In the genomic region with DNA sequence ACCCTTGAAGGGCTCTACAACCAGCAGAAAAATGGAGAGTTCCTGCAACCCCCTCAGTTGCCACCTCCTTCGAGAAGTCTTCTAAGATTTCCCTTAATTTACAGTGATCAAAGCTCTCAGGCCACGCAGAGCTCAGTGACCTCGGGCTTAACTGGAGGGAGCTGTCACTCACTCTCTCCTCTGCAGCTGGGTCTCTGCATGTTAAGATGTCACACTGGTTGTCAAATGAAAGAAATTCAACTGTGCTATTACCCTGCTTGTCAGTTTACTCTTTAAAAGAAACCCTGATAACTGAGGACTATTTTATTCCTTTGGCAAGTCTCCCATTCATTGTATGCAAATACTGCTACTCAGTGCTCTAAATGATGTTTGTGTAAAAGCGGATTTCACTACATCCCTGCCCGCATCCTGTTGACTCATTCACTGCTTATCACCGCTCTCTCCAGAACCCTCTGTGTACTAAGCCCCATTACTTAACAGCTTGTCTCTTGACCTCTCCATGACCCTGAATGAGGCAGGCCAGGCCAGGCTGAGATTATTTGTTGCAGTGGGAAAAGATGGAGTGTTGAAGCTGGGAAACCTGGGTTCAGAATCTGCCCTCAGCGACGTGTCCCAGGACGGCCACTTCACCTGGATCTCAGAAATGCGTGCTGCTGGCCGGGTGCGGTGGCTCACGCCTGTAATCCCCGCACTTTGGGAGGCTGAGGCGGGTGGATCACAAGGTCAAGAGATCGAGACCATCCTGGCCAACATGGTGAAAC, we compare ENCODE assay signal across 9 cellular contexts. TPM values are rescaled to one million over a fixed set of nuclear protein-coding genes. Genes with fewer than 3 reads are reported as not detected.
DNase-seq lines count a peak whose midpoint lies in the region; ATAC-seq, FAIRE-seq and TF ChIP-seq lines count a peak whose summit lies in the region.
"Had no signal": no experiment of that assay in that cellular context is flagged by ENCODE, and none has a peak within 500 bp of the region (broad histone marks: within the 10 kb centered on the region; RNA-seq: fewer than 3 reads in every experiment).

No MANE protein-coding gene starts in this region.

- no peaks in the 10 kb centered on the region for H4K20me1 ChIP-seq in HCT116 (ENCODE audit: insufficient read depth)

- DNase-seq in AG08396 (ENCODE audit: low spot score) (peak; percentile 84), HCT116 (ENCODE audit: low read depth, low spot score) (peak; percentile 76), RWPE1 (ENCODE audit: low spot score) (peak; percentile 90), Right ventricle myocardium superior (no peak), small intestine (peak; percentile 92), NCI-H1694 treated with DMSO at 0.1 percent for 48 hours (lab: John Stamatoyannopoulos, UW) (no peak)
- DNase-seq in activated T-helper 2 cell treated with anti-CD3 and anti-CD28 coated beads, Interferon-gamma antibody, Interleukin-2, Interleukin-4, amounts not matched to agents 10 μg/mL and 5 μg/mL and 100 μg/mL, durations not matched to agents 14 hours and 24 hours and 36 hours (ENCODE audit: low spot score), result peak; percentile 47

- H3K27me3 ChIP-seq in HCT116 (ENCODE audit: insufficient read depth, low read length) (no peaks in the 10 kb centered on the region), small intestine (ENCODE audit: control insufficient read depth in 2 of 2, insufficient read depth in 2 of 2, low read length in 2 of 2) (no peaks in the 10 kb centered on the region)

- BruUV-seq in HCT116 (replicated peaks; lab: Mats Ljungman, UMichigan), result no TSS peak

- peak overlapping the region; percentile 54 for H3K27ac Mint-ChIP-seq in activated T-helper 2 cell treated with anti-CD3 and anti-CD28 coated beads, Interferon-gamma antibody, Interleukin-2, Interleukin-4, amounts not matched to agents 10 μg/mL and 5 μg/mL and 100 μg/mL, durations not matched to agents 14 hours and 24 hours and 36 hours
- H3K27ac Mint-ChIP-seq: memory B cell had no signal

- POLR2A ChIA-PET in HCT116 (lab: Charles Lee) (interaction anchor here (1.0 to 2.0 kb wide), 2 partner anchors 11 to 14 kb away, joined by 4 to 12 read pairs; a partner anchor contains a TSS), RWPE1 (lab: Yijun Ruan, JAX; ENCODE audit: low non-redundant PET) (no interaction called here)

- H3K9me2 ChIP-seq in HCT116 (ENCODE audit: insufficient read depth), result no peaks in the 10 kb centered on the region

- peaks cover 52 to 81% of the 10 kb centered on the region in 2 experiments for H3K4me1 ChIP-seq in HCT116 (ENCODE audit: control insufficient read depth in 1 of 2, insufficient read depth in 2 of 2, low read length in 2 of 2)
- H3K4me1 ChIP-seq in small intestine (ENCODE audit: control insufficient read depth in 2 of 2, insufficient read depth in 1 of 2, low read depth in 1 of 2, low read length in 1 of 2), result peaks cover 17 to 32% of the 10 kb centered on the region in 2 donors

- CTCF ChIA-PET in HCT116 (lab: Charles Lee), result interaction anchor here (0.7 kb wide), 1 partner anchor 13 kb away, joined by 3 read pairs; no protein-coding TSS in a partner anchor
- CTCF ChIA-PET in RWPE1 (lab: Yijun Ruan, JAX), result no interaction called here

- RAD21 ChIA-PET in HCT116 (lab: Charles Lee; ENCODE audit: low non-redundant PET in 1 of 2, low total read pairs in 2 of 2, uncharacterized antibody in 2 of 2, unreplicated experiment in 2 of 2), result interaction anchor here in 1 of 2 experiments (0.7 to 1.0 kb wide), 2 partner anchors 12 to 114 kb away, joined by 3 to 6 read pairs; no protein-coding TSS in a partner anchor

- peaks cover 58% of the 10 kb centered on the region for H3K36me3 Mint-ChIP-seq in activated T-helper 2 cell treated with anti-CD3 and anti-CD28 coated beads, Interferon-gamma antibody, Interleukin-2, Interleukin-4, amounts not matched to agents 10 μg/mL and 5 μg/mL and 100 μg/mL, durations not matched to agents 14 hours and 24 hours and 36 hours (ENCODE audit: low read depth)
- H3K36me3 Mint-ChIP-seq: memory B cell had no signal

- no peak overlapping the region for H2AFZ ChIP-seq in HCT116 (ENCODE audit: low read depth, low read length, poor library complexity, severe bottlenecking)

- peaks cover 4% of the 10 kb centered on the region for H3K9me3 Mint-ChIP-seq in activated T-helper 2 cell treated with anti-CD3 and anti-CD28 coated beads, Interferon-gamma antibody, Interleukin-2, Interleukin-4, amounts not matched to agents 10 μg/mL and 5 μg/mL and 100 μg/mL, durations not matched to agents 14 hours and 24 hours and 36 hours

- H3K4me3 ChIP-seq in HCT116 (replicated peaks in 1 of 2; ENCODE audit: low read depth in 1 of 2, low read length in 2 of 2) (0 out of 4 replicates have a peak overlapping the region, but pooled peaks of 1 of the 2 experiments have one; percentile 10), small intestine (ENCODE audit: low read depth in 1 of 2, low read length in 2 of 2) (no peak overlapping the region)

- peak overlapping the region; percentile 18 for H3K4me3 Mint-ChIP-seq in activated T-helper 2 cell treated with anti-CD3 and anti-CD28 coated beads, Interferon-gamma antibody, Interleukin-2, Interleukin-4, amounts not matched to agents 10 μg/mL and 5 μg/mL and 100 μg/mL, durations not matched to agents 14 hours and 24 hours and 36 hours (ENCODE audit: low read depth)
- H3K4me3 Mint-ChIP-seq: memory B cell had no signal

- no peaks in the 10 kb centered on the region for H3K27me3 Mint-ChIP-seq in activated T-helper 2 cell treated with anti-CD3 and anti-CD28 coated beads, Interferon-gamma antibody, Interleukin-2, Interleukin-4, amounts not matched to agents 10 μg/mL and 5 μg/mL and 100 μg/mL, durations not matched to agents 14 hours and 24 hours and 36 hours (ENCODE audit: low read depth)

- peak overlapping the region; percentile 42 for H3K27ac ChIP-seq in HCT116 (ENCODE audit: low read depth, low read length)
- no peak overlapping the region for H3K27ac ChIP-seq in RWPE1
- H3K27ac ChIP-seq in small intestine (ENCODE audit: low read depth in 1 of 2, low read length in 1 of 2), result peak overlapping the region; percentile 39 to 87

- H3K4me2 ChIP-seq in HCT116 (ENCODE audit: low read length), result peak overlapping the region; percentile 67

- TF ChIP-seq CTCF in HCT116 (IDR thresholded peaks at IDR 0.05 in 2 of 3, conservative IDR thresholded peaks at IDR 0.05 in 1 of 3; ENCODE audit: borderline replicate concordance in 1 of 3, insufficient read depth in 1 of 3, low read depth in 2 of 3, low read length in 2 of 3), result no peak
- TF ChIP-seq CTCF in RWPE1 (conservative IDR thresholded peaks at IDR 0.05; ENCODE audit: low read depth), result no peak

- FAIRE-seq in small intestine (lab: Jason Lieb, UNC), result no peak

- peak overlapping the region; percentile 13; the same call in 1 of the 2 replicates for H3K9ac ChIP-seq in HCT116 (ENCODE audit: low read length)

- intact Hi-C loops in HCT116 (cut with micrococcal nuclease) (no loop called here), Right ventricle myocardium superior (cut with DNase I) (loop anchor here (5.0 kb wide), 1 partner anchor 142 kb away; no protein-coding TSS in a partner anchor)
- intact Hi-C loops in activated T-helper 2 cell treated with anti-CD3 and anti-CD28 coated beads, Interferon-gamma antibody, Interleukin-2, Interleukin-4, amounts not matched to agents 10 μg/mL and 5 μg/mL and 100 μg/mL, durations not matched to agents 14 hours and 24 hours and 36 hours (cut with micrococcal nuclease), result loop anchor here (1.0 to 5.0 kb wide), 2 partner anchors 16 to 92 kb away; no protein-coding TSS in a partner anchor

- H3K36me3 ChIP-seq in HCT116 (ENCODE audit: control insufficient read depth in 1 of 2, insufficient read depth in 2 of 2, low read length in 2 of 2), result no peaks in the 10 kb centered on the region; a peak in 1 of 4 replicates
- H3K36me3 ChIP-seq in small intestine (ENCODE audit: control insufficient read depth in 2 of 2, insufficient read depth in 2 of 2, low read length in 2 of 2), result peaks cover 0 to under 1% of the 10 kb centered on the region in 2 donors

- peaks cover 35% of the 10 kb centered on the region for H3K4me1 Mint-ChIP-seq in activated T-helper 2 cell treated with anti-CD3 and anti-CD28 coated beads, Interferon-gamma antibody, Interleukin-2, Interleukin-4, amounts not matched to agents 10 μg/mL and 5 μg/mL and 100 μg/mL, durations not matched to agents 14 hours and 24 hours and 36 hours (ENCODE audit: low read depth)
- H3K4me1 Mint-ChIP-seq: memory B cell had no signal

- TF ChIP-seq POLR2A in HCT116 (IDR thresholded peaks at IDR 0.05; ENCODE audit: borderline replicate concordance, extremely low read depth, insufficient read depth, insufficient read length), result no peak

- H3K9me3 ChIP-seq in HCT116 (ENCODE audit: control insufficient read depth in 1 of 2, insufficient read depth in 1 of 2, low read depth in 1 of 2, low read length in 2 of 2) (no peaks in the 10 kb centered on the region), small intestine (ENCODE audit: control insufficient read depth, low read depth) (no peaks in the 10 kb centered on the region)

- ATAC-seq in HCT116 (peak; percentile 81), Right ventricle myocardium superior (ENCODE audit: poor library complexity) (peak; percentile 80), GM18868 (IDR thresholded peaks at IDR 0.05; ENCODE audit: unreplicated experiment) (no peak)

- peaks cover 69% of the 10 kb centered on the region for H3K79me2 ChIP-seq in HCT116 (ENCODE audit: insufficient read depth, low read length)

- no peak for TF ChIP-seq RAD21 in HCT116 (IDR thresholded peaks at IDR 0.05; ENCODE audit: low read depth)

- WGBS in small intestine, 3 donors, result 36 to 42% (median 41%) methylated on average over 16 of the region's 16 CpGs

TF ChIP-seq in HCT116, 20 proteins besides CTCF, POLR2A, EP300 and RAD21 (continues in another document):
- peak; percentile 23 for TF ChIP-seq YY1 (IDR thresholded peaks at IDR 0.05; ENCODE audit: extremely low read depth, insufficient replicate concordance, low read depth, low read length)

RNA-seq across cellular contexts. Expression of a gene that starts 13.7 kb away (rescaled TPM):
- total RNA-seq in HCT116 (2021; ENCODE audit: unreplicated experiment) (87.0 TPM), Right ventricle myocardium superior (84.7 TPM)
- 91.6 and 92.2 TPM in 2 replicates for polyA plus RNA-seq in HCT116 (2012)
- total RNA-seq in activated T-helper 2 cell treated with anti-CD3 and anti-CD28 coated beads, Interferon-gamma antibody, Interleukin-2, Interleukin-4, amounts not matched to agents 10 μg/mL and 5 μg/mL and 100 μg/mL, durations not matched to agents 14 hours and 24 hours and 36 hours, result 93.6 and 95.2 TPM in 2 replicates
- polyA plus RNA-seq in small intestine, result 10 to 100 TPM; 56.0 to 87.0 (median 71.1) TPM

RNA-seq across cellular contexts. Expression of a gene that starts 39.6 kb away (rescaled TPM):
- total RNA-seq in HCT116 (2021; ENCODE audit: unreplicated experiment), result not detected
- polyA plus RNA-seq in HCT116 (2012), result not detected in 2 replicates
- not detected in 2 replicates for total RNA-seq in activated T-helper 2 cell treated with anti-CD3 and anti-CD28 coated beads, Interferon-gamma antibody, Interleukin-2, Interleukin-4, amounts not matched to agents 10 μg/mL and 5 μg/mL and 100 μg/mL, durations not matched to agents 14 hours and 24 hours and 36 hours
- not detected for total RNA-seq in Right ventricle myocardium superior
- not detected for polyA plus RNA-seq in small intestine

Comparison
In these comparisons a context has a peak if more than half of its experiments do, and no peak if none do; other contexts are left out.
1. DNase-seq: peak in AG08396 (single experiment), HCT116 (single experiment), RWPE1 (single experiment), activated T-helper 2 cell treated with anti-CD3 and anti-CD28 coated beads, Interferon-gamma antibody, Interleukin-2, Interleukin-4, amounts not matched to agents 10 μg/mL and 5 μg/mL and 100 μg/mL, durations not matched to agents 14 hours and 24 hours and 36 hours (single experiment) and small intestine (single experiment); none in Right ventricle myocardium superior (single experiment) and NCI-H1694 treated with DMSO at 0.1 percent for 48 hours (single experiment).